Comparison of ENCODE assay signal across 8 cellular contexts in genomic region chr18:79496978-79497637, GRCh38.
A peak's percentile ranks its signal among the peaks of the same experiment; 100 is the strongest.
DNase-seq lines count a peak whose midpoint lies in the region; ATAC-seq and TF ChIP-seq lines count a peak whose summit lies in the region.

No MANE protein-coding gene starts in this region.

- H3K27me3 Mint-ChIP-seq in activated naive CD8-positive, alpha-beta T cell treated with anti-CD3 and anti-CD28 coated beads, Interleukin-2, amount 50 U/mL, for 24 hours, result no peaks in the 10 kb centered on the region
- no peaks in the 10 kb centered on the region for H3K27me3 Mint-ChIP-seq in natural killer cell treated with Interleukin-12 subunit alpha and Interleukin-12 subunit beta and Interleukin-15 and Interleukin-18, amount 100 ng/mL, for 72 hours

- H3K9me3 ChIP-seq in GM23248 (ENCODE audit: low read depth) (peaks cover 5% of the 10 kb centered on the region), left lung (peaks cover 0 to 42% of the 10 kb centered on the region in 2 donors)

- no peak overlapping the region for H3K27ac ChIP-seq in GM23248
- no peak overlapping the region for H3K27ac ChIP-seq in left lung

- H3K9me2 ChIP-seq in GM23248 (ENCODE audit: insufficient read depth), result no peaks in the 10 kb centered on the region

- H2AFZ ChIP-seq in GM23248, result no peak overlapping the region

- 41 to 42% methylated on average over 22 of the region's 22 CpGs for WGBS in GM23248 (ENCODE audit: low coverage in 1 of 2, low lambda C conversion rate in 2 of 2, missing lambda C conversion rate in 2 of 2), 2 experiments

- H3F3A ChIP-seq in GM23248 (ENCODE audit: insufficient read depth), result peaks cover 4% of the 10 kb centered on the region

- H3K9ac ChIP-seq in GM23248, result no peak overlapping the region

- no peak overlapping the region for H3K4me3 ChIP-seq in AG10803 (ENCODE audit: low read length)
- H3K4me3 ChIP-seq in GM23248, result no peak overlapping the region
- H3K4me3 ChIP-seq in left lung, result no peak overlapping the region

- peaks cover 68% of the 10 kb centered on the region for H3K36me3 Mint-ChIP-seq in activated naive CD8-positive, alpha-beta T cell treated with anti-CD3 and anti-CD28 coated beads, Interleukin-2, amount 50 U/mL, for 24 hours (ENCODE audit: low read depth)
- H3K36me3 Mint-ChIP-seq in natural killer cell treated with Interleukin-12 subunit alpha and Interleukin-12 subunit beta and Interleukin-15 and Interleukin-18, amount 100 ng/mL, for 72 hours, result peaks cover 39% of the 10 kb centered on the region

- H3K4me2 ChIP-seq in GM23248 (ENCODE audit: unreplicated experiment), result no peak overlapping the region

- H3K79me2 ChIP-seq in GM23248 (ENCODE audit: insufficient read depth), result no peaks in the 10 kb centered on the region

- H3K36me3 ChIP-seq in GM23248 (ENCODE audit: low read depth) (peaks cover 6% of the 10 kb centered on the region; the same call in 1 of the 2 replicates), left lung (peaks cover 0 to 17% of the 10 kb centered on the region in 2 donors)

- H3K4me1 ChIP-seq in GM23248 (ENCODE audit: insufficient read depth) (no peaks in the 10 kb centered on the region), left lung (no peaks in the 10 kb centered on the region)

- no peak for ATAC-seq in activated naive CD8-positive, alpha-beta T cell treated with anti-CD3 and anti-CD28 coated beads, Interleukin-2, amount 50 U/mL, for 24 hours
- ATAC-seq in left lung (peak; percentile 24), HG02571 (IDR thresholded peaks at IDR 0.05; ENCODE audit: unreplicated experiment) (no peak)
- ATAC-seq in natural killer cell treated with Interleukin-12 subunit alpha and Interleukin-12 subunit beta and Interleukin-15 and Interleukin-18, amount 100 ng/mL, for 72 hours, result no peak

- H3K4me3 Mint-ChIP-seq in activated naive CD8-positive, alpha-beta T cell treated with anti-CD3 and anti-CD28 coated beads, Interleukin-2, amount 50 U/mL, for 24 hours, result no peak overlapping the region
- no peak overlapping the region for H3K4me3 Mint-ChIP-seq in natural killer cell treated with Interleukin-12 subunit alpha and Interleukin-12 subunit beta and Interleukin-15 and Interleukin-18, amount 100 ng/mL, for 72 hours

- in situ Hi-C loops in GM23248 (cut with MboI), result no loop called here

- H3K27me3 ChIP-seq in GM23248 (replicated peaks; ENCODE audit: insufficient read depth) (no peaks in the 10 kb centered on the region), left lung (no peaks in the 10 kb centered on the region)

- peak overlapping the region; percentile 62 for H3K27ac Mint-ChIP-seq in activated naive CD8-positive, alpha-beta T cell treated with anti-CD3 and anti-CD28 coated beads, Interleukin-2, amount 50 U/mL, for 24 hours
- no peak overlapping the region for H3K27ac Mint-ChIP-seq in natural killer cell treated with Interleukin-12 subunit alpha and Interleukin-12 subunit beta and Interleukin-15 and Interleukin-18, amount 100 ng/mL, for 72 hours

- no peaks in the 10 kb centered on the region for H4K20me1 ChIP-seq in GM23248 (ENCODE audit: insufficient read depth)

- peak; percentile 79 for DNase-seq in AG10803 (ENCODE audit: low read depth)
- DNase-seq in GM23248, result peak; percentile 51
- DNase-seq in activated naive CD8-positive, alpha-beta T cell treated with anti-CD3 and anti-CD28 coated beads, Interleukin-2, amount 50 U/mL, for 24 hours, result no peak
- DNase-seq in left lung, result peak; percentile 27 to 47
- no peak for DNase-seq in HT-29 (ENCODE audit: low spot score)
- no peak for DNase-seq in natural killer cell treated with Interleukin-12 subunit alpha and Interleukin-12 subunit beta and Interleukin-15 and Interleukin-18, amount 100 ng/mL, for 72 hours (ENCODE audit: low spot score)
- DNase-seq in kidney glomerular epithelial cell (lab: John Stamatoyannopoulos, UW), result no peak

- intact Hi-C loops in left lung (cut with DNase I), result no loop called here

- H3K9me3 Mint-ChIP-seq in activated naive CD8-positive, alpha-beta T cell treated with anti-CD3 and anti-CD28 coated beads, Interleukin-2, amount 50 U/mL, for 24 hours, result peaks cover 40% of the 10 kb centered on the region
- peaks cover 24% of the 10 kb centered on the region for H3K9me3 Mint-ChIP-seq in natural killer cell treated with Interleukin-12 subunit alpha and Interleukin-12 subunit beta and Interleukin-15 and Interleukin-18, amount 100 ng/mL, for 72 hours

- TF ChIP-seq CTCF in AG10803 (conservative IDR thresholded peaks at IDR 0.05; ENCODE audit: low read length) (no peak), left lung (IDR thresholded peaks at IDR 0.05) (no peak)

- H3K4me1 Mint-ChIP-seq in activated naive CD8-positive, alpha-beta T cell treated with anti-CD3 and anti-CD28 coated beads, Interleukin-2, amount 50 U/mL, for 24 hours, result peaks cover 37% of the 10 kb centered on the region
- H3K4me1 Mint-ChIP-seq in natural killer cell treated with Interleukin-12 subunit alpha and Interleukin-12 subunit beta and Interleukin-15 and Interleukin-18, amount 100 ng/mL, for 72 hours (ENCODE audit: low read depth in 2 of 2), result peaks cover 0 to 6% of the 10 kb centered on the region in 2 donors

Comparison
In these comparisons a context has a peak if more than half of its experiments do, and no peak if none do; other contexts are left out.
1. DNase-seq: peak in AG10803 (single experiment), GM23248 (single experiment) and left lung (2 of 2); none in activated naive CD8-positive, alpha-beta T cell treated with anti-CD3 and anti-CD28 coated beads, Interleukin-2, amount 50 U/mL, for 24 hours (single experiment), HT-29 (single experiment), natural killer cell treated with Interleukin-12 subunit alpha and Interleukin-12 subunit beta and Interleukin-15 and Interleukin-18, amount 100 ng/mL, for 72 hours (single experiment) and kidney glomerular epithelial cell (single experiment).